In the genomic region with DNA sequence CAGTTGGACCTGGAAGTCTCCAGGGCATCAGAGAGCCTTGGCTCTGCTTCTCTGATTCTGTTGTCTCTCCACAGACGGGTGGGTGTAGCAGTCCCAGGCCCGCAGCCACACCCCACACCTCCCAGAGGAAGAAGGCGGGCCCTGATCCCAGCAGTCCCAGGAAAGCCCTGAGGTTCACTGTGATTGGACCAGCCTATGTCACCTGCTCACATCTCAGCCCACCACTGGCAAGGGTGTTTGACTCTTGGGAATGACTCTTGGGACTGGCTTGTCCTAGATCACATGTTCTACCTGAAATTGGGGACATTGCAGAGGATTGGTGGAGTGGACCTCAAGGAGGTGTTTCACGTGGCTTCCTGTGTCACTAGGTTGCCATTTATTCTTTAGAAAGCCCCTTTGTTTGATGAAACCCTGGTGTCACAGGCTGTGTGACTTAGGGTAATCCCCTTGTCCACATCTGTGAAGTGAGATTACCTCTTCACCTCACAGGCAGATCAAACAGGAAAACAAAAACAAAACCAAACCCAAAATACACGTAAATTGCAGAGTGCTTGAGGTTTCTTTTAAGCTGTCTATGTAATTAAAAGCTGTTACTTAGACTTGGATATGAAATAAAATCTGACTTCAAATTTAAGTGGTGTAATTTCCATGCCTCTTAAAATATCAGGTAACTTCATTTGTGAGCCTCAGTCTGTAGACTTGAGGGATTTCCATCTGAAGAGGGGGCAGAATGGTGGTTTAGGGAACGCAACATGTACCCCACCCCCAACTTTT, we compare ENCODE assay signal across 9 cellular contexts. TPM values are rescaled to one million over a fixed set of nuclear protein-coding genes. Genes with fewer than 3 reads are reported as not detected.
DNase-seq lines count a peak whose midpoint lies in the region; ATAC-seq, FAIRE-seq and TF ChIP-seq lines count a peak whose summit lies in the region.
"Had no signal": no experiment of that assay in that cellular context is flagged by ENCODE, and none has a peak within 500 bp of the region (broad histone marks: within the 10 kb centered on the region; RNA-seq: fewer than 3 reads in every experiment).

No MANE protein-coding gene starts in this region.

- DNase-seq in GM13977 (ENCODE audit: low spot score) (peak; percentile 87), K562 (ENCODE audit: extremely low read depth in 1 of 4, low spot score in 3 of 4) (peak; percentile 52 to 78 (median 67)), substantia nigra (lab: John Stamatoyannopoulos, UW) (no peak), SK-N-DZ (ENCODE audit: low spot score) (no peak), hypothalamus (lab: John Stamatoyannopoulos, UW) (no peak)
- DNase-seq in stimulated activated CD8-positive, alpha-beta memory T cell treated with anti-CD3 and anti-CD28 coated beads, Interleukin-4, amount 100 ng/mL, for 48 hours: peak; percentile 39

- H3K36me3 ChIP-seq in K562 (ENCODE audit: control insufficient read depth, insufficient read depth, low read length): no peaks in the 10 kb centered on the region

- TF ChIP-seq EP300 in K562 (IDR thresholded peaks at IDR 0.05; ENCODE audit: low read length): no peak

- no peak for TF ChIP-seq POLR2A in K562 (conservative IDR thresholded peaks at IDR 0.05)

- ATAC-seq in GM21423 (IDR thresholded peaks at IDR 0.05; ENCODE audit: unreplicated experiment): peak; percentile 96
- ATAC-seq in HG03520 (IDR thresholded peaks at IDR 0.05; ENCODE audit: unreplicated experiment): peak; percentile 98
- peak; percentile 89 for ATAC-seq in K562

- peaks cover 30% of the 10 kb centered on the region for H3K79me2 ChIP-seq in K562 (ENCODE audit: control insufficient read depth, insufficient read depth, low read length)

- no peaks in the 10 kb centered on the region for H3K9me3 ChIP-seq in K562 (replicated peaks; ENCODE audit: control insufficient read depth, insufficient read depth, low read depth, low read length)

- intact Hi-C loops in K562 (cut with micrococcal nuclease): no loop called here

- no peaks in the 10 kb centered on the region for H4K20me1 ChIP-seq in K562 (replicated peaks; ENCODE audit: control insufficient read depth, insufficient read depth, low read length)

- no peak overlapping the region for H3K9ac ChIP-seq in K562 (ENCODE audit: insufficient read depth in 1 of 2, low read depth in 2 of 2, low read length in 2 of 2)

- H3K27ac ChIP-seq in K562 (ENCODE audit: extremely low read depth, low read depth, low read length) (peak overlapping the region; percentile 48; the same call in 2 of the 3 replicates), substantia nigra (ENCODE audit: low read depth, low read length, poor library complexity, severe bottlenecking) (no peak overlapping the region)

- H3K9me1 ChIP-seq in K562 (ENCODE audit: control insufficient read depth, insufficient read depth, low read length): no peaks in the 10 kb centered on the region

- peak; percentile 46 for FAIRE-seq in K562 (lab: Jason Lieb, UNC)
- FAIRE-seq: endometrium had no signal

- peaks cover 16 to 34% of the 10 kb centered on the region in 2 experiments; a peak in 4 of 5 replicates for H3K4me1 ChIP-seq in K562 (replicated peaks in 1 of 2; ENCODE audit: control insufficient read depth in 2 of 2, insufficient read depth in 2 of 2, low read length in 2 of 2)

- POLR2A ChIA-PET in K562 (lab: Yijun Ruan, JAX): interaction anchor here (1.1 to 1.7 kb wide), 3 partner anchors 9 to 15 kb away, joined by 3 to 4 read pairs (median 3); no protein-coding TSS in a partner anchor

- in situ Hi-C loops in GM13977 (cut with MboI; ENCODE audit: low pct_unique_long_range_greater_than_20kb, low sequenced_read_pairs, unreplicated experiment) (no loop called here), K562 (cut with MboI) (no loop called here)

- BruUV-seq in K562 (replicated peaks; lab: Mats Ljungman, UMichigan): no TSS peak

- TF ChIP-seq CTCF in GM13977 (IDR thresholded peaks at IDR 0.05; ENCODE audit: extremely low read depth, insufficient read depth, missing control alignments) (no peak), K562 (IDR thresholded peaks at IDR 0.05 in 2 of 3, conservative IDR thresholded peaks at IDR 0.05 in 1 of 3; ENCODE audit: insufficient read depth in 2 of 3, low read depth in 1 of 3, low read length in 3 of 3) (no peak)

- WGBS in K562 (ENCODE audit: insufficient coverage, low coverage, missing lambda C conversion rate): 38% methylated on average over 3 of the region's 6 CpGs

- H3K4me2 ChIP-seq in K562 (ENCODE audit: insufficient read depth, low read length): peak overlapping the region; percentile 9

- CTCF ChIA-PET in K562 (lab: Yijun Ruan, JAX; ENCODE audit: low intra/inter-chr PET ratio): no interaction called here

- no peak for TF ChIP-seq RAD21 in K562 (CRISPR knock-in tag; conservative IDR thresholded peaks at IDR 0.05 in 1 of 2, IDR thresholded peaks at IDR 0.05 in 1 of 2)

- H2AFZ ChIP-seq in K562 (ENCODE audit: low read depth, low read length): peak overlapping the region; percentile 80

- H3K27me3 ChIP-seq in K562 (ENCODE audit: control insufficient read depth in 2 of 2, insufficient read depth in 2 of 2, low read length in 2 of 2): no peaks in the 10 kb centered on the region

- no peak overlapping the region for H3K4me3 ChIP-seq in K562

TF ChIP-seq in K562, 482 proteins besides CTCF, POLR2A, EP300 and RAD21 (continues in another document):
- peak; percentile 62 for TF ChIP-seq USF1 (CRISPR knock-in tag; IDR thresholded peaks at IDR 0.05)
- TF ChIP-seq L3MBTL2 (IDR thresholded peaks at IDR 0.05): peak; percentile 89
- TF ChIP-seq E2F6 (IDR thresholded peaks at IDR 0.05; ENCODE audit: borderline replicate concordance in 1 of 2, extremely low read depth in 1 of 2, insufficient read depth in 1 of 2, insufficient read length in 1 of 2, low read depth in 1 of 2, low read length in 1 of 2, poor library complexity in 1 of 2, severe bottlenecking in 1 of 2): peak; percentile 23 to 43

RNA-seq across cellular contexts. Expression of gene FLNB, which starts 26.7 kb away (rescaled TPM):
- total RNA-seq in K562 (2011; cell fraction: chromatin; rRNA removed; ENCODE audit: low replicate concordance): 104 and 176 TPM in 2 replicates
- 86.7 and 89.5 TPM in 2 replicates for total RNA-seq in K562 (2011; cell fraction: nucleolus; rRNA removed)
- 74.4 and 75.0 TPM in 2 replicates for total RNA-seq in K562 (2011; cell fraction: nucleoplasm; rRNA removed)
- total RNA-seq in K562 (2014; rRNA removed) (27.6 and 37.5 TPM in 2 replicates), K562 (2014; rRNA removed; fragmentation: Illumina TruSeq; extraction: Trizol) (22.5 and 25.6 TPM in 2 replicates), K562 (2015; rRNA removed; fragmentation: Illumina TruSeq; extraction: Trizol) (27.4 and 27.9 TPM in 2 replicates), K562 (2021) (43.3 and 48.1 TPM in 2 replicates)
- polyA plus RNA-seq in K562 (2011; rRNA removed) (20.3 and 27.7 TPM in 2 replicates), K562 (2014; fragmentation: Illumina TruSeq; extraction: Trizol) (32.2 and 33.4 TPM in 2 replicates), K562 (2014; fragmentation: Nextera tagmentation; extraction: Ambion mirVana) (10 to 100 TPM in 1 of 2 experiments, 1 to 10 TPM in 1; 9.4 to 13.0 TPM), K562 (2014; rRNA removed) (17.0 and 19.0 TPM in 2 replicates)
- polyA plus RNA-seq in K562 (2011; cell fraction: cytosol; rRNA removed): 18.4 and 30.1 TPM in 2 replicates
- 111 and 183 TPM in 2 replicates for polyA plus RNA-seq in K562 (2011; cell fraction: nucleus; rRNA removed)
- polyA plus RNA-seq in K562 (2012): 37.0 and 76.9 TPM in 2 replicates
- 75.9 and 104 TPM in 2 replicates for polyA minus RNA-seq in K562 (2011; rRNA and poly(A)+ RNA removed)
- 66.1 and 94.5 TPM in 2 replicates for polyA minus RNA-seq in K562 (2011; cell fraction: cytosol; rRNA and poly(A)+ RNA removed)
- 56.8 and 166 TPM in 2 replicates for polyA minus RNA-seq in K562 (2011; cell fraction: nucleus; rRNA and poly(A)+ RNA removed)
- polyA plus RNA-seq in SK-N-DZ (2014; cell fraction: cytosol; rRNA removed): 23.1 and 24.2 TPM in 2 replicates
- 22.6 and 25.4 TPM in 2 replicates for polyA plus RNA-seq in SK-N-DZ (2014; cell fraction: nucleus; rRNA removed)

Comparison
In these comparisons a context has a peak if more than half of its experiments do, and no peak if none do; other contexts are left out.
1. DNase-seq: peak in GM13977 (single experiment), K562 (4 of 4) and stimulated activated CD8-positive, alpha-beta memory T cell treated with anti-CD3 and anti-CD28 coated beads, Interleukin-4, amount 100 ng/mL, for 48 hours (single experiment); none in substantia nigra (0 of 49), SK-N-DZ (single experiment) and hypothalamus (0 of 51).
2. Peak in every context shown above with its lines, with median percentiles within 50 percentile points of each other: ATAC-seq.